Comparison of ENCODE assay signal across 1 cellular context in genomic region chr10:26860026-26860541, GRCh38.
TF ChIP-seq lines count a peak whose summit lies in the region.

No MANE protein-coding gene starts in this region.

TF ChIP-seq in K562, 482 proteins besides CTCF, POLR2A, EP300 and RAD21 (continued from another document and continues in another):
- TF ChIP-seq ZNF407 (IDR thresholded peaks at IDR 0.05; ENCODE audit: low read depth) (no peak), MAFG (tag; conservative IDR thresholded peaks at IDR 0.05) (0 out of 2 replicates have a peak, but pooled peaks have one; percentile 10), THAP7 (CRISPR knock-in tag; IDR thresholded peaks at IDR 0.05) (no peak), ZNF444 (CRISPR knock-in tag; IDR thresholded peaks at IDR 0.05) (no peak), JUNB (CRISPR knock-in tag; conservative IDR thresholded peaks at IDR 0.05) (no peak), TAF15 (IDR thresholded peaks at IDR 0.05; ENCODE audit: low read depth, low read length) (no peak), THRAP3 (IDR thresholded peaks at IDR 0.05; ENCODE audit: borderline replicate concordance) (no peak), DEAF1 (CRISPR knock-in tag; IDR thresholded peaks at IDR 0.05) (no peak), KDM4B (IDR thresholded peaks at IDR 0.05; ENCODE audit: borderline replicate concordance in 2 of 2, low read depth in 1 of 2) (no peak), NFE2 (IDR thresholded peaks at IDR 0.05; ENCODE audit: low read depth) (no peak; the same call in 1 of the 2 replicates), SUPT5H (IDR thresholded peaks at IDR 0.05) (no peak), EZH2 (IDR thresholded peaks at IDR 0.05; ENCODE audit: borderline replicate concordance, low read depth, low read length) (no peak), STAT5B (CRISPR knock-in tag; IDR thresholded peaks at IDR 0.05) (no peak), STAG1 (CRISPR knock-in tag; IDR thresholded peaks at IDR 0.05; ENCODE audit: borderline replicate concordance) (no peak), PHB2 (IDR thresholded peaks at IDR 0.05; ENCODE audit: low read depth) (no peak), SIN3B (IDR thresholded peaks at IDR 0.05; ENCODE audit: low read depth) (no peak), FOXM1 (IDR thresholded peaks at IDR 0.05; ENCODE audit: low read depth) (peak; percentile 42; the same call in 1 of the 2 replicates), FOXM1 (CRISPR knock-in tag; IDR thresholded peaks at IDR 0.05; ENCODE audit: low read depth) (no peak), SRSF7 (optimal IDR thresholded peaks at IDR 0.05; ENCODE audit: low read depth, low read length) (no peak), FIP1L1 (IDR thresholded peaks at IDR 0.05; ENCODE audit: low read depth, low read length, poor library complexity, severe bottlenecking) (peak; percentile 45), ZNF3 (CRISPR knock-in tag; IDR thresholded peaks at IDR 0.05) (no peak), CLOCK (CRISPR knock-in tag; IDR thresholded peaks at IDR 0.05; ENCODE audit: borderline replicate concordance) (no peak), IRF2 (CRISPR knock-in tag; IDR thresholded peaks at IDR 0.05) (no peak), DDX20 (tag; IDR thresholded peaks at IDR 0.05; ENCODE audit: low read depth) (no peak), ARHGAP35 (IDR thresholded peaks at IDR 0.05; ENCODE audit: partially characterized antibody) (no peak), ZNF282 (CRISPR knock-in tag; IDR thresholded peaks at IDR 0.05) (no peak), ERF (CRISPR knock-in tag; IDR thresholded peaks at IDR 0.05) (no peak), CBX1 (IDR thresholded peaks at IDR 0.05; ENCODE audit: low read depth) (peak; percentile 35; the same call in 1 of the 2 replicates), MBD1 (CRISPR knock-in tag; IDR thresholded peaks at IDR 0.05) (no peak)
- TF ChIP-seq, protein P1, sequence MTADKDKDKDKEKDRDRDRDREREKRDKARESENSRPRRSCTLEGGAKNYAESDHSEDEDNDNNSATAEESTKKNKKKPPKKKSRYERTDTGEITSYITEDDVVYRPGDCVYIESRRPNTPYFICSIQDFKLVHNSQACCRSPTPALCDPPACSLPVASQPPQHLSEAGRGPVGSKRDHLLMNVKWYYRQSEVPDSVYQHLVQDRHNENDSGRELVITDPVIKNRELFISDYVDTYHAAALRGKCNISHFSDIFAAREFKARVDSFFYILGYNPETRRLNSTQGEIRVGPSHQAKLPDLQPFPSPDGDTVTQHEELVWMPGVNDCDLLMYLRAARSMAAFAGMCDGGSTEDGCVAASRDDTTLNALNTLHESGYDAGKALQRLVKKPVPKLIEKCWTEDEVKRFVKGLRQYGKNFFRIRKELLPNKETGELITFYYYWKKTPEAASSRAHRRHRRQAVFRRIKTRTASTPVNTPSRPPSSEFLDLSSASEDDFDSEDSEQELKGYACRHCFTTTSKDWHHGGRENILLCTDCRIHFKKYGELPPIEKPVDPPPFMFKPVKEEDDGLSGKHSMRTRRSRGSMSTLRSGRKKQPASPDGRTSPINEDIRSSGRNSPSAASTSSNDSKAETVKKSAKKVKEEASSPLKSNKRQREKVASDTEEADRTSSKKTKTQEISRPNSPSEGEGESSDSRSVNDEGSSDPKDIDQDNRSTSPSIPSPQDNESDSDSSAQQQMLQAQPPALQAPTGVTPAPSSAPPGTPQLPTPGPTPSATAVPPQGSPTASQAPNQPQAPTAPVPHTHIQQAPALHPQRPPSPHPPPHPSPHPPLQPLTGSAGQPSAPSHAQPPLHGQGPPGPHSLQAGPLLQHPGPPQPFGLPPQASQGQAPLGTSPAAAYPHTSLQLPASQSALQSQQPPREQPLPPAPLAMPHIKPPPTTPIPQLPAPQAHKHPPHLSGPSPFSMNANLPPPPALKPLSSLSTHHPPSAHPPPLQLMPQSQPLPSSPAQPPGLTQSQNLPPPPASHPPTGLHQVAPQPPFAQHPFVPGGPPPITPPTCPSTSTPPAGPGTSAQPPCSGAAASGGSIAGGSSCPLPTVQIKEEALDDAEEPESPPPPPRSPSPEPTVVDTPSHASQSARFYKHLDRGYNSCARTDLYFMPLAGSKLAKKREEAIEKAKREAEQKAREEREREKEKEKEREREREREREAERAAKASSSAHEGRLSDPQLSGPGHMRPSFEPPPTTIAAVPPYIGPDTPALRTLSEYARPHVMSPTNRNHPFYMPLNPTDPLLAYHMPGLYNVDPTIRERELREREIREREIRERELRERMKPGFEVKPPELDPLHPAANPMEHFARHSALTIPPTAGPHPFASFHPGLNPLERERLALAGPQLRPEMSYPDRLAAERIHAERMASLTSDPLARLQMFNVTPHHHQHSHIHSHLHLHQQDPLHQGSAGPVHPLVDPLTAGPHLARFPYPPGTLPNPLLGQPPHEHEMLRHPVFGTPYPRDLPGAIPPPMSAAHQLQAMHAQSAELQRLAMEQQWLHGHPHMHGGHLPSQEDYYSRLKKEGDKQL (CRISPR knock-in tag; IDR thresholded peaks at IDR 0.05; ENCODE audit: borderline replicate concordance): no peak
- TF ChIP-seq, protein P2, sequence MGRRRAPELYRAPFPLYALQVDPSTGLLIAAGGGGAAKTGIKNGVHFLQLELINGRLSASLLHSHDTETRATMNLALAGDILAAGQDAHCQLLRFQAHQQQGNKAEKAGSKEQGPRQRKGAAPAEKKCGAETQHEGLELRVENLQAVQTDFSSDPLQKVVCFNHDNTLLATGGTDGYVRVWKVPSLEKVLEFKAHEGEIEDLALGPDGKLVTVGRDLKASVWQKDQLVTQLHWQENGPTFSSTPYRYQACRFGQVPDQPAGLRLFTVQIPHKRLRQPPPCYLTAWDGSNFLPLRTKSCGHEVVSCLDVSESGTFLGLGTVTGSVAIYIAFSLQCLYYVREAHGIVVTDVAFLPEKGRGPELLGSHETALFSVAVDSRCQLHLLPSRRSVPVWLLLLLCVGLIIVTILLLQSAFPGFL (CRISPR knock-in tag; IDR thresholded peaks at IDR 0.05): no peak
- TF ChIP-seq, protein P3, sequence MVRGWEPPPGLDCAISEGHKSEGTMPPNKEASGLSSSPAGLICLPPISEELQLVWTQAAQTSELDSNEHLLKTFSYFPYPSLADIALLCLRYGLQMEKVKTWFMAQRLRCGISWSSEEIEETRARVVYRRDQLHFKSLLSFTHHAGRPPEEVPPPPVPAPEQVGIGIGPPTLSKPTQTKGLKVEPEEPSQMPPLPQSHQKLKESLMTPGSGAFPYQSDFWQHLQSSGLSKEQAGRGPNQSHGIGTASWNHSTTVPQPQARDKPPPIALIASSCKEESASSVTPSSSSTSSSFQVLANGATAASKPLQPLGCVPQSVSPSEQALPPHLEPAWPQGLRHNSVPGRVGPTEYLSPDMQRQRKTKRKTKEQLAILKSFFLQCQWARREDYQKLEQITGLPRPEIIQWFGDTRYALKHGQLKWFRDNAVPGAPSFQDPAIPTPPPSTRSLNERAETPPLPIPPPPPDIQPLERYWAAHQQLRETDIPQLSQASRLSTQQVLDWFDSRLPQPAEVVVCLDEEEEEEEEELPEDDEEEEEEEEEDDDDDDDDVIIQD (CRISPR knock-in tag; IDR thresholded peaks at IDR 0.05): no peak
- TF ChIP-seq, protein P4, sequence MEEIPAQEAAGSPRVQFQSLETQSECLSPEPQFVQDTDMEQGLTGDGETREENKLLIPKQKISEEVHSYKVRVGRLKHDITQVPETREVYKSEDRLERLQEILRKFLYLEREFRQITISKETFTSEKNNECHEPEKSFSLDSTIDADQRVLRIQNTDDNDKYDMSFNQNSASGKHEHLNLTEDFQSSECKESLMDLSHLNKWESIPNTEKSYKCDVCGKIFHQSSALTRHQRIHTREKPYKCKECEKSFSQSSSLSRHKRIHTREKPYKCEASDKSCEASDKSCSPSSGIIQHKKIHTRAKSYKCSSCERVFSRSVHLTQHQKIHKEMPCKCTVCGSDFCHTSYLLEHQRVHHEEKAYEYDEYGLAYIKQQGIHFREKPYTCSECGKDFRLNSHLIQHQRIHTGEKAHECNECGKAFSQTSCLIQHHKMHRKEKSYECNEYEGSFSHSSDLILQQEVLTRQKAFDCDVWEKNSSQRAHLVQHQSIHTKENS (CRISPR knock-in tag; IDR thresholded peaks at IDR 0.05): no peak
